ENCODE assay signal across 8 cellular contexts in the genomic region with DNA sequence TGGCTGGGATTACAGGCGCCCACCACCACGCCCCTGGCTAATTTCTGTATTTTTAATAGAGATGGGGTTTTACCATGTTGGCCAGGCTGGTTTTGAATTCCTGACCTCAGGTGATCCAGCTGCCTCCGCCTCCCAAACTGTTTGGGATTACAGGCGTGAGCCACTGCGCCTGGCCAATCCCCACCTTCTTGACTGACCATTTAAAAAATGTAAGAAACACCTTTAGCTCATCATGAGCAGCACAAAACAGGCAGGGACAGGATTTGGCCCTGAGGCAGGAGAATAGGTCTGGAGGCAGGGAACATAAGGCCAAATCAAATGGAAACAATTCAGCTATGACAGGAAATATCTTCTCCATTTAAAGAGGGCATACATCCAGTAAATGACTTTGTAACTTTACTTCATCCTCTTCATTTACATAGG. TPM values are rescaled to one million over a fixed set of nuclear protein-coding genes. Genes with fewer than 3 reads are reported as not detected.
A peak's percentile ranks its signal among the peaks of the same experiment; 100 is the strongest.
DNase-seq lines count a peak whose midpoint lies in the region; ATAC-seq and TF ChIP-seq lines count a peak whose summit lies in the region.

No MANE protein-coding gene starts in this region.

- TF ChIP-seq CTCF in Caco-2 (IDR thresholded peaks at IDR 0.05; ENCODE audit: insufficient read depth in 1 of 2, low read depth in 1 of 2, low read length in 1 of 2, severe bottlenecking in 1 of 2, unreplicated experiment in 1 of 2) (no peak), Panc1 (IDR thresholded peaks at IDR 0.05) (no peak), epithelial cell of esophagus (IDR thresholded peaks at IDR 0.05; ENCODE audit: insufficient read depth, low read depth, low read length, missing control alignments) (no peak), progenitor cell of endocrine pancreas (IDR thresholded peaks at IDR 0.05; ENCODE audit: unreplicated experiment) (no peak)

- in situ Hi-C loops in Panc1 (cut with HindIII; ENCODE audit: low pct_unique_long_range_greater_than_20kb, low sequenced_read_pairs), result no loop called here

- DNase-seq in Caco-2 (no peak), Panc1 (ENCODE audit: low read depth, low spot score) (no peak), epithelial cell of esophagus (ENCODE audit: low read depth) (peak; percentile 91), progenitor cell of endocrine pancreas (ENCODE audit: low spot score, unreplicated experiment) (no peak), ecto neural progenitor cell (ENCODE audit: low spot score) (no peak), sciatic nerve (ENCODE audit: low spot score) (no peak), GF-D8 (lab: John Stamatoyannopoulos, UW) (no peak)

- intact Hi-C loops in Caco-2 (cut with micrococcal nuclease; ENCODE audit: unreplicated experiment) (loop anchor here (1.0 to 2.0 kb wide), 2 partner anchors 13 to 137 kb away; partner anchors contain the start of gene RAB3A), Panc1 (cut with micrococcal nuclease; ENCODE audit: unreplicated experiment) (no loop called here), sciatic nerve (cut with DNase I) (no loop called here)

- H3K4me3 Mint-ChIP-seq in Caco-2 (ENCODE audit: unreplicated experiment) (peak overlapping the region; percentile 76), progenitor cell of endocrine pancreas (ENCODE audit: low read depth) (no peak overlapping the region)

- peak overlapping the region; percentile 7; the same call in 1 of the 2 replicates for H3K4me3 ChIP-seq in Caco-2 (ENCODE audit: low read depth, low read length)
- H3K4me3 ChIP-seq in Panc1 (ENCODE audit: low read depth in 2 of 2, low read length in 2 of 2), result peak overlapping the region; percentile 43 to 61
- H3K4me3 ChIP-seq in epithelial cell of esophagus (ENCODE audit: low read length), result peak overlapping the region; percentile 55

- peak overlapping the region; percentile 69 for H3K27ac Mint-ChIP-seq in Caco-2 (ENCODE audit: unreplicated experiment)
- peak overlapping the region; percentile 80 for H3K27ac Mint-ChIP-seq in progenitor cell of endocrine pancreas

- no peaks in the 10 kb centered on the region; the same call in 1 of the 2 replicates for H3K36me3 ChIP-seq in Caco-2 (ENCODE audit: control insufficient read depth, insufficient read depth, low read length)
- H3K36me3 ChIP-seq in Panc1 (ENCODE audit: control insufficient read depth, insufficient read depth, low read length), result no peaks in the 10 kb centered on the region; the same call in 1 of the 2 replicates

- H3K27me3 Mint-ChIP-seq in Caco-2 (ENCODE audit: insufficient read depth, unreplicated experiment) (no peaks in the 10 kb centered on the region), progenitor cell of endocrine pancreas (no peaks in the 10 kb centered on the region)

- no peaks in the 10 kb centered on the region for H3K27me3 ChIP-seq in Caco-2 (replicated peaks; ENCODE audit: control insufficient read depth, insufficient read depth, low read length)
- no peaks in the 10 kb centered on the region for H3K27me3 ChIP-seq in Panc1 (ENCODE audit: control insufficient read depth, insufficient read depth, low read length)

- CTCF ChIA-PET in Caco-2 (lab: Charles Lee) (interaction anchor here (0.6 to 2.2 kb wide), 5 partner anchors 13 to 137 kb away, joined by 5 to 16 read pairs (median 6); partner anchors contain the start of gene RAB3A), Panc1 (lab: Charles Lee) (interaction anchor here (0.6 to 1.7 kb wide), 2 partner anchors 55 to 60 kb away, joined by 3 to 10 read pairs; no protein-coding TSS in a partner anchor)

- no peaks in the 10 kb centered on the region for H3K9me3 Mint-ChIP-seq in Caco-2 (ENCODE audit: unreplicated experiment)
- H3K9me3 Mint-ChIP-seq in progenitor cell of endocrine pancreas (ENCODE audit: low read depth), result no peaks in the 10 kb centered on the region

- POLR2A ChIA-PET in Caco-2 (lab: Charles Lee), result interaction anchor here (0.5 to 2.2 kb wide), 5 partner anchors 32 to 137 kb away, joined by 3 to 15 read pairs (median 4); partner anchors contain the start of gene JUND
- POLR2A ChIA-PET in Panc1 (lab: Charles Lee), result no interaction called here

- ATAC-seq in Panc1 (no peak), GM21423 (IDR thresholded peaks at IDR 0.05; ENCODE audit: unreplicated experiment) (no peak), sciatic nerve (no peak)

- H3K36me3 Mint-ChIP-seq in Caco-2 (ENCODE audit: insufficient read depth, unreplicated experiment) (peaks cover 19% of the 10 kb centered on the region), progenitor cell of endocrine pancreas (ENCODE audit: insufficient read depth) (no peaks in the 10 kb centered on the region)

- no TSS peak for BruUV-seq in Caco-2 (replicated peaks; lab: Mats Ljungman, UMichigan)
- no TSS peak for BruUV-seq in Panc1 (replicated peaks; lab: Mats Ljungman, UMichigan)

- no peaks in the 10 kb centered on the region for H3K9me3 ChIP-seq in Caco-2
- no peaks in the 10 kb centered on the region for H3K9me3 ChIP-seq in Panc1 (ENCODE audit: control insufficient read depth, insufficient read depth, low read depth, low read length)

- no peaks in the 10 kb centered on the region for H3K4me1 Mint-ChIP-seq in Caco-2 (ENCODE audit: low read depth, unreplicated experiment)
- H3K4me1 Mint-ChIP-seq in progenitor cell of endocrine pancreas (ENCODE audit: low read depth), result peaks cover 8% of the 10 kb centered on the region

- H3K4me1 ChIP-seq in Caco-2 (peaks cover 4% of the 10 kb centered on the region; the same call in 1 of the 2 replicates), Panc1 (ENCODE audit: control insufficient read depth, insufficient read depth, low read length) (peaks cover 7% of the 10 kb centered on the region)

- H3K27ac ChIP-seq in Panc1 (ENCODE audit: low read length), result peak overlapping the region; percentile 86

RNA-seq across cellular contexts. Expression of gene MPV17L2, which starts 1.4 kb away (rescaled TPM):
- total RNA-seq in Caco-2 (2022) (14.1 and 16.6 TPM in 2 replicates), Panc1 (2021; ENCODE audit: unreplicated experiment) (13.3 TPM), progenitor cell of endocrine pancreas (10.6 and 11.5 TPM in 2 replicates), sciatic nerve (9.2 TPM)
- polyA plus RNA-seq in Panc1 (2012; ENCODE audit: insufficient read length), result 17.0 TPM

RNA-seq across cellular contexts. Expression of gene RAB3A, which starts 12.2 kb away (rescaled TPM):
- total RNA-seq in Caco-2 (2022), result 2.3 and 3.9 TPM in 2 replicates
- 1.0 TPM for total RNA-seq in Panc1 (2021; ENCODE audit: unreplicated experiment)
- 1.4 TPM for polyA plus RNA-seq in Panc1 (2012; ENCODE audit: insufficient read length)
- 3.3 and 5.1 TPM in 2 replicates for total RNA-seq in progenitor cell of endocrine pancreas
- total RNA-seq in sciatic nerve, result 2.9 TPM

RNA-seq across cellular contexts. Expression of gene IFI30, which starts 18.0 kb away (rescaled TPM):
- total RNA-seq in Caco-2 (2022) (38.3 and 39.6 TPM in 2 replicates), Panc1 (2021; ENCODE audit: unreplicated experiment) (39.7 TPM), progenitor cell of endocrine pancreas (not detected in 2 replicates), sciatic nerve (82.2 TPM)
- polyA plus RNA-seq in Panc1 (2012; ENCODE audit: insufficient read length), result 38.3 TPM

RNA-seq across cellular contexts. Expression of gene PDE4C, which starts 34.6 kb away (rescaled TPM):
- total RNA-seq in Caco-2 (2022) (0.36 and 0.46 TPM in 2 replicates), Panc1 (2021; ENCODE audit: unreplicated experiment) (0.98 TPM), progenitor cell of endocrine pancreas (0.53 and 1.6 TPM in 2 replicates), sciatic nerve (2.1 TPM)
- 1.6 TPM for polyA plus RNA-seq in Panc1 (2012; ENCODE audit: insufficient read length)

RNA-seq across cellular contexts. Expression of gene PIK3R2, which starts 38.7 kb away (rescaled TPM):
- total RNA-seq in Caco-2 (2022) (34.3 and 37.8 TPM in 2 replicates), Panc1 (2021; ENCODE audit: unreplicated experiment) (37.6 TPM), progenitor cell of endocrine pancreas (58.9 and 61.2 TPM in 2 replicates), sciatic nerve (19.5 TPM)
- polyA plus RNA-seq in Panc1 (2012; ENCODE audit: insufficient read length), result 67.7 TPM

Comparison
In these comparisons a context has a peak if more than half of its experiments do, and no peak if none do; other contexts are left out.
1. RNA of gene IFI30, which starts 18.0 kb away (total RNA-seq): 82.2 TPM in sciatic nerve (single experiment), 39.7 TPM in Panc1 (single experiment) and 38.3 to 39.6 TPM in Caco-2; not detected in progenitor cell of endocrine pancreas; every median in the first group is over 10 times any median in the second.
2. Peak in every context shown above with its lines, with median percentiles within 50 percentile points of each other: H3K4me3 ChIP-seq.